In genomic region chr3:149534082-149534481, GRCh38 we compare ENCODE assay signal across 1 cellular context.
TF ChIP-seq lines count a peak whose summit lies in the region.

No MANE protein-coding gene starts in this region.

TF ChIP-seq in IMR-90, 13 proteins besides CTCF, POLR2A, EP300 and RAD21 (continued from another document):
- no peak for TF ChIP-seq MAZ (IDR thresholded peaks at IDR 0.05; ENCODE audit: borderline replicate concordance, low read depth, low read length)
- TF ChIP-seq SMC3 (IDR thresholded peaks at IDR 0.05; ENCODE audit: low read depth, low read length) = no peak
- TF ChIP-seq MXI1 (IDR thresholded peaks at IDR 0.05; ENCODE audit: borderline replicate concordance, low read depth, low read length) = no peak
- no peak for TF ChIP-seq USF2 (IDR thresholded peaks at IDR 0.05; ENCODE audit: low read depth, low read length)
